In the genomic region with DNA sequence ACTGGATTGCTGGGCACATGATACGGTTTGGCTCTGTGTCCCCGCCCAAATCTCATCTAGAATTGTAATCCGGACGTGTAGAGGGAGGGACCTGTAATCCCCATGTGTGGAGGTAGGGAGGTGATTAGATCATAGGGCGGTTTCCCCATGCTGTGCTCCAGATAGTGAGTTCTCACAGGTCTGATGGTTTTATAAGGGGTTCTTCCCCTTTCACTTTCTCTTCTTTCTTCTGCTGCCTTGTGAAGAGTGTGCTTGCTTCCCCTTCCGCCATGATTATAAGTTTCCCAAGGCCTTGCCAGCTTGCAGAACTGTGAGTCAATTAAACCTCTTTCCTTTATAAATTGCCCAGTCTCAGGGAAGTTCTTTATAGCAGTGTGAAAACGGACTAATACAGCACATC, we compare ENCODE assay signal across 8 cellular contexts. TPM values are rescaled to one million over a fixed set of nuclear protein-coding genes. Genes with fewer than 3 reads are reported as not detected.
DNase-seq lines count a peak whose midpoint lies in the region; ATAC-seq, FAIRE-seq and TF ChIP-seq lines count a peak whose summit lies in the region.

No MANE protein-coding gene starts in this region.

- TF ChIP-seq CTCF in kidney (IDR thresholded peaks at IDR 0.05; ENCODE audit: borderline replicate concordance, extremely low read depth, insufficient read depth) = no peak
- no peak for TF ChIP-seq CTCF in stomach (IDR thresholded peaks at IDR 0.05)
- no peak for TF ChIP-seq CTCF in brain microvascular endothelial cell (IDR thresholded peaks at IDR 0.05; ENCODE audit: low read depth, low read length, missing control alignments)

- no peak overlapping the region for H2BK12ac ChIP-seq in mesenchymal stem cell (ENCODE audit: low read length in 2 of 2)

- H3K27ac ChIP-seq in kidney (ENCODE audit: low read depth in 2 of 2, low read length in 2 of 2) = no peak overlapping the region
- H3K27ac ChIP-seq in stomach = no peak overlapping the region
- no peak overlapping the region for H3K27ac ChIP-seq in brain microvascular endothelial cell
- H3K27ac ChIP-seq in mesenchymal stem cell (ENCODE audit: low read length, poor library complexity, severe bottlenecking) = no peak overlapping the region

- no peak overlapping the region for H3K4me2 ChIP-seq in mesenchymal stem cell (ENCODE audit: low read length, poor library complexity, severe bottlenecking)

- H2BK120ac ChIP-seq in mesenchymal stem cell (ENCODE audit: low read depth, low read length) = no peak overlapping the region

- no peak for TF ChIP-seq EP300 in stomach (IDR thresholded peaks at IDR 0.05)

- no peak overlapping the region for H3K23ac ChIP-seq in mesenchymal stem cell (ENCODE audit: low read length in 2 of 2)

- H2BK5ac ChIP-seq in mesenchymal stem cell (ENCODE audit: low read depth, low read length, poor library complexity, severe bottlenecking) = no peak overlapping the region

- intact Hi-C loops in kidney (cut with DNase I) = no loop called here
- intact Hi-C loops in stomach (cut with DNase I; ENCODE audit: low total_unique reads) = no loop called here

- H3K4me3 Mint-ChIP-seq in immature natural killer cell = peak overlapping the region; percentile 54 to 84 (median 79)

- H3K4me1 Mint-ChIP-seq in immature natural killer cell = peaks cover 10 to 11% of the 10 kb centered on the region in 2 donors

- H3K27me3 Mint-ChIP-seq in immature natural killer cell (ENCODE audit: low read depth in 3 of 3) = peaks cover 2 to 6% (median 4%) of the 10 kb centered on the region in 3 donors

- DNase-seq in immature natural killer cell (peak; percentile 18 to 47 (median 38)), kidney (no peak), stomach (no peak), brain microvascular endothelial cell (no peak), mesenchymal stem cell (no peak)

- H3K4me1 ChIP-seq in kidney (ENCODE audit: control insufficient read depth in 1 of 2, insufficient read depth in 1 of 2, low read depth in 1 of 2, low read length in 2 of 2) (no peaks in the 10 kb centered on the region), stomach (peaks cover 0 to 5% (median 3%) of the 10 kb centered on the region in 4 donors), mesenchymal stem cell (ENCODE audit: control insufficient read depth, insufficient read depth, low read depth, low read length) (no peaks in the 10 kb centered on the region)

- H3K36me3 ChIP-seq in kidney (ENCODE audit: control insufficient read depth in 1 of 2, insufficient read depth in 2 of 2, low read length in 2 of 2) (no peaks in the 10 kb centered on the region), stomach (no peaks in the 10 kb centered on the region), brain microvascular endothelial cell (replicated peaks) (no peaks in the 10 kb centered on the region), mesenchymal stem cell (ENCODE audit: control insufficient read depth in 1 of 2, insufficient read depth in 2 of 2, low read depth in 1 of 2, low read length in 2 of 2) (no peaks in the 10 kb centered on the region)

- H2BK15ac ChIP-seq in mesenchymal stem cell (ENCODE audit: low read depth, poor library complexity, severe bottlenecking) = no peak overlapping the region

- no peak overlapping the region for H2AFZ ChIP-seq in mesenchymal stem cell (ENCODE audit: low read depth, low read length)

- no peaks in the 10 kb centered on the region for H3K36me3 Mint-ChIP-seq in immature natural killer cell

- H3K27me3 ChIP-seq in stomach (peaks cover 0 to 6% (median 0%) of the 10 kb centered on the region in 3 donors), brain microvascular endothelial cell (replicated peaks) (peaks cover under 1% of the 10 kb centered on the region), mesenchymal stem cell (ENCODE audit: control insufficient read depth in 1 of 2, insufficient read depth in 1 of 2, low read length in 2 of 2) (peaks cover 10 to 21% of the 10 kb centered on the region in 2 experiments)

- H4K91ac ChIP-seq in mesenchymal stem cell (ENCODE audit: low read length) = no peak overlapping the region

- H3K4me3 ChIP-seq in kidney (ENCODE audit: low read length in 2 of 2) (no peak overlapping the region), stomach (no peak overlapping the region), brain microvascular endothelial cell (ENCODE audit: low read depth, low read length) (no peak overlapping the region), mesenchymal stem cell (ENCODE audit: insufficient read depth in 1 of 2, low read depth in 1 of 2, low read length in 2 of 2) (no peak overlapping the region)

- H3K9me3 ChIP-seq in kidney (ENCODE audit: control insufficient read depth in 1 of 2, low read length in 2 of 2) (peaks cover 0 to 5% of the 10 kb centered on the region in 2 donors), stomach (peaks cover 0 to 7% (median 3%) of the 10 kb centered on the region in 4 donors), mesenchymal stem cell (ENCODE audit: control insufficient read depth, low read length) (peaks cover 15% of the 10 kb centered on the region)

- no peak overlapping the region for H2AK5ac ChIP-seq in mesenchymal stem cell (ENCODE audit: low read length, severe bottlenecking)

- H3K27ac Mint-ChIP-seq in immature natural killer cell = peak overlapping the region; percentile 41 to 90 (median 79)

- no peak overlapping the region for H3K9ac ChIP-seq in kidney (ENCODE audit: low read length in 2 of 2)
- H3K9ac ChIP-seq in mesenchymal stem cell (ENCODE audit: low read length) = no peak overlapping the region

- H4K8ac ChIP-seq in mesenchymal stem cell (ENCODE audit: low read length) = no peak overlapping the region

- no peak for FAIRE-seq in kidney (lab: Jason Lieb, UNC)

- peak; percentile 98 for ATAC-seq in GM18511 (IDR thresholded peaks at IDR 0.05; ENCODE audit: unreplicated experiment)
- peak; percentile 88 for ATAC-seq in GM21619 (IDR thresholded peaks at IDR 0.05; ENCODE audit: unreplicated experiment)
- ATAC-seq in HG03575 (IDR thresholded peaks at IDR 0.05; ENCODE audit: extremely low read depth, insufficient number of reproducible peaks, low FRiP score, unreplicated experiment) = peak; percentile 72

- in situ Hi-C loops in brain microvascular endothelial cell (cut with HindIII; ENCODE audit: low pct_ligation_motif_present, low sequenced_read_pairs) = no loop called here

- no peaks in the 10 kb centered on the region for H3K79me1 ChIP-seq in mesenchymal stem cell (replicated peaks; ENCODE audit: low read length, poor library complexity, severe bottlenecking)

- TF ChIP-seq POLR2A in stomach (IDR thresholded peaks at IDR 0.05) = no peak

- peaks cover 0 to 7% (median 1%) of the 10 kb centered on the region in 6 donors for H3K9me3 Mint-ChIP-seq in immature natural killer cell

- no peak overlapping the region for H3K18ac ChIP-seq in mesenchymal stem cell (ENCODE audit: low read depth in 1 of 2, low read length in 2 of 2)

- no peak overlapping the region for H3K4ac ChIP-seq in mesenchymal stem cell (ENCODE audit: low read depth in 1 of 2, low read length in 2 of 2)

- 72 to 83% (median 81%) methylated on average over 7 of the region's 7 CpGs for WGBS in stomach, 5 donors
- WGBS in mesenchymal stem cell = 88% methylated on average over 7 of the region's 7 CpGs

- no peak overlapping the region for H3K14ac ChIP-seq in mesenchymal stem cell (ENCODE audit: low read length in 2 of 2)

RNA-seq across cellular contexts. Expression of a gene that starts 32.6 kb away (rescaled TPM):
- polyA plus RNA-seq in immature natural killer cell = 10 to 100 TPM; 55.0 to 77.7 (median 67.1) TPM
- 48.5 TPM for total RNA-seq in kidney
- polyA plus RNA-seq in kidney (ENCODE audit: insufficient read depth, low read depth, low replicate concordance) = 130 TPM
- 10 to 100 TPM; 20.5 to 91.6 (median 35.2) TPM for total RNA-seq in stomach
- 100 to 1,000 TPM in 1 of 3 donors, 10 to 100 TPM in 2; 81.7 to 139 (median 99.4) TPM for polyA plus RNA-seq in stomach
- 104 TPM for polyA plus RNA-seq in mesenchymal stem cell (2013, experiment 1 of 2)
- 101 TPM for polyA plus RNA-seq in mesenchymal stem cell (2013, experiment 2 of 2)

RNA-seq across cellular contexts. Expression of a gene that starts 58.6 kb away (rescaled TPM):
- 100 to 1,000 TPM; 483 to 645 (median 583) TPM for polyA plus RNA-seq in immature natural killer cell
- total RNA-seq in kidney = 64.8 TPM
- 126 TPM for polyA plus RNA-seq in kidney (ENCODE audit: insufficient read depth, low read depth, low replicate concordance)
- total RNA-seq in stomach = 100 to 1,000 TPM in 1 of 5 donors, 10 to 100 TPM in 4; 53.4 to 220 (median 57.6) TPM
- 100 to 1,000 TPM; 141 to 216 (median 193) TPM for polyA plus RNA-seq in stomach
- polyA plus RNA-seq in mesenchymal stem cell (2013, experiment 1 of 2) = 106 TPM
- 107 TPM for polyA plus RNA-seq in mesenchymal stem cell (2013, experiment 2 of 2)

Comparison
In these comparisons a context has a peak if more than half of its experiments do, and no peak if none do; other contexts are left out.
1. DNase-seq: peak in immature natural killer cell (3 of 3); none in kidney (single experiment), stomach (single experiment), brain microvascular endothelial cell (single experiment) and mesenchymal stem cell (single experiment).
2. Peak in every context shown above with its lines, with median percentiles within 50 percentile points of each other: ATAC-seq.